ENCODE assay signal across 10 cellular contexts in the genomic region with DNA sequence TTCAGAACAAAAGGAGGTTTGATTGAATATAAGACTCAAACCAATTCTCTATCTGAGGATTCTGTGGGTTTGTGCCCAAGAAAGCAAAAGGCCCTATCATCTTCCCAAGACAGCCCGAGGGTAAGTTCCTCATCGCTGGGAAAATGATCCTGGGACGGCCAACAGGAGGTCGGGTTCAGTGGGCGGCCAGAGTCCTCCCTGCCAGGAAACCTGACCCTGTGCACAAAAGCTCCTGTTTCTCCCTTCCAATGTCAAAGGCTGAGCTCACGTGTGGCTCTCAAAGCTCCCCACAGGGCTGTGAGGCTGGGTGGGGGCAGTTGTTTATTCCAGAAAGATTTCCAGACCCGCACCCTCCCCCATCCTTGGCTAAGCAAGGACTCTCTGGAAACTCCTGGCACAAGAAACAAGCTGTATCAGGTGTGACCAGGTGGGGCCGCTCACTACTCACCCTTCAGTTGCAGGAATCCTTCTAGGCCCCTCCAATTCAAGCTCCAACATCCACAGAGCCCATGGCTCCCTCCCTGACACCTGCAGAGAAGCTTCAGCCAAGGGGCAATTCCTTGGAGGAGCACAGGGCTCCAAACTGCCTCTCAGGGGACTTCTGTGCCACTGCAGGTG.
DNase-seq lines count a peak whose midpoint lies in the region; ATAC-seq and TF ChIP-seq lines count a peak whose summit lies in the region.
"Had no signal": no experiment of that assay in that cellular context is flagged by ENCODE, and none has a peak within 500 bp of the region (broad histone marks: within the 10 kb centered on the region; RNA-seq: fewer than 3 reads in every experiment).

No MANE protein-coding gene starts in this region.

- peaks cover 0 to 8% of the 10 kb centered on the region in 2 experiments; a peak in 2 of 4 replicates for H3K4me1 ChIP-seq in HCT116 (ENCODE audit: control insufficient read depth in 1 of 2, insufficient read depth in 2 of 2, low read length in 2 of 2)
- no peaks in the 10 kb centered on the region for H3K4me1 ChIP-seq in OCI-LY1 (ENCODE audit: insufficient read depth, low read length, severe bottlenecking)
- peaks cover 4% of the 10 kb centered on the region for H3K4me1 ChIP-seq in iPS DF 6.9 (ENCODE audit: control insufficient read depth, insufficient read depth, low read length)

- TF ChIP-seq CTCF in HCT116 (IDR thresholded peaks at IDR 0.05 in 2 of 3, conservative IDR thresholded peaks at IDR 0.05 in 1 of 3; ENCODE audit: borderline replicate concordance in 1 of 3, insufficient read depth in 1 of 3, low read depth in 2 of 3, low read length in 2 of 3) (peak; percentile 65 to 84 (median 65)), OCI-LY1 (IDR thresholded peaks at IDR 0.05; ENCODE audit: low read length) (peak; percentile 25)

- H3K36me3 Mint-ChIP-seq in activated naive CD4-positive, alpha-beta T cell treated with anti-CD3 and anti-CD28 coated beads, Interleukin-2, amount 50 U/mL, for 72 hours: no peaks in the 10 kb centered on the region
- H3K36me3 Mint-ChIP-seq: naive B cell had no signal

- no peaks in the 10 kb centered on the region for H3K9me2 ChIP-seq in HCT116 (ENCODE audit: insufficient read depth)
- H3K9me2 ChIP-seq in OCI-LY1 (ENCODE audit: low read depth, low read length): no peaks in the 10 kb centered on the region

- TF ChIP-seq RAD21 in HCT116 (IDR thresholded peaks at IDR 0.05; ENCODE audit: low read depth): peak; percentile 91

- H3K9me3 Mint-ChIP-seq in activated naive CD4-positive, alpha-beta T cell treated with anti-CD3 and anti-CD28 coated beads, Interleukin-2, amount 50 U/mL, for 72 hours: peaks cover 5 to 6% of the 10 kb centered on the region in 2 donors
- H3K9me3 Mint-ChIP-seq: dendritic cell treated with granulocyte-macrophage colony-stimulating factor and Interleukin-4, amounts not matched to agents 40 ng/mL and 50 ng/mL, for 4 days had no signal

- no peak overlapping the region for H3K27ac Mint-ChIP-seq in activated naive CD4-positive, alpha-beta T cell treated with anti-CD3 and anti-CD28 coated beads, Interleukin-2, amount 50 U/mL, for 72 hours
- H3K27ac Mint-ChIP-seq: dendritic cell treated with granulocyte-macrophage colony-stimulating factor and Interleukin-4, amounts not matched to agents 40 ng/mL and 50 ng/mL, for 4 days; naive B cell had no signal

- no peaks in the 10 kb centered on the region for H3K27me3 ChIP-seq in HCT116 (ENCODE audit: insufficient read depth, low read length)
- no peaks in the 10 kb centered on the region; the same call in 1 of the 2 replicates for H3K27me3 ChIP-seq in OCI-LY1 (ENCODE audit: insufficient read depth, low read length)
- H3K27me3 ChIP-seq in iPS DF 6.9 (ENCODE audit: control insufficient read depth, insufficient read depth, low read length): no peaks in the 10 kb centered on the region

- ATAC-seq in HCT116: peak; percentile 94
- ATAC-seq in activated naive CD4-positive, alpha-beta T cell treated with anti-CD3 and anti-CD28 coated beads, Interleukin-2, amount 50 U/mL, for 72 hours: no peak
- no peak for ATAC-seq in GM18511 (IDR thresholded peaks at IDR 0.05; ENCODE audit: unreplicated experiment)
- no peak for ATAC-seq in HG03045 (IDR thresholded peaks at IDR 0.05; ENCODE audit: unreplicated experiment)

- H2AFZ ChIP-seq in HCT116 (ENCODE audit: low read depth, low read length, poor library complexity, severe bottlenecking): no peak overlapping the region
- no peak overlapping the region for H2AFZ ChIP-seq in OCI-LY1 (ENCODE audit: low read length)

- POLR2A ChIA-PET in HCT116 (lab: Charles Lee): no interaction called here

- H4K20me1 ChIP-seq in HCT116 (ENCODE audit: insufficient read depth): no peaks in the 10 kb centered on the region
- no peaks in the 10 kb centered on the region for H4K20me1 ChIP-seq in OCI-LY1 (ENCODE audit: insufficient read depth, low read length)

- H3K4me3 ChIP-seq in HCT116 (replicated peaks in 1 of 2; ENCODE audit: low read depth in 1 of 2, low read length in 2 of 2) (no peak overlapping the region), OCI-LY1 (ENCODE audit: low read depth, low read length, poor library complexity, severe bottlenecking) (no peak overlapping the region), iPS DF 6.9 (ENCODE audit: low read length) (no peak overlapping the region)

- H3K36me3 ChIP-seq in HCT116 (ENCODE audit: control insufficient read depth in 1 of 2, insufficient read depth in 2 of 2, low read length in 2 of 2) (no peaks in the 10 kb centered on the region), OCI-LY1 (ENCODE audit: insufficient read depth, low read length) (no peaks in the 10 kb centered on the region), iPS DF 6.9 (ENCODE audit: control insufficient read depth, insufficient read depth, low read length) (0 out of 2 replicates have a peak, but pooled peaks cover 2% of the 10 kb centered on the region)

- no TSS peak for BruUV-seq in HCT116 (replicated peaks; lab: Mats Ljungman, UMichigan)

- DNase-seq in A172 (ENCODE audit: low spot score) (peak; percentile 12), HCT116 (ENCODE audit: low read depth, low spot score) (peak; percentile 24), iPS DF 6.9 (ENCODE audit: low read depth, low spot score) (peak; percentile 70), GF-D8 (lab: John Stamatoyannopoulos, UW) (no peak)
- no peak for DNase-seq in activated naive CD4-positive, alpha-beta T cell treated with anti-CD3 and anti-CD28 coated beads, Interleukin-2, amount 50 U/mL, for 72 hours (ENCODE audit: low spot score in 2 of 2)
- DNase-seq: naive B cell had no signal

- no peak overlapping the region for H3K27ac ChIP-seq in HCT116 (ENCODE audit: low read depth, low read length)
- H3K27ac ChIP-seq in OCI-LY1 (ENCODE audit: low read depth, low read length, poor library complexity, severe bottlenecking): no peak overlapping the region
- H3K27ac ChIP-seq in iPS DF 6.9 (ENCODE audit: low read length): no peak overlapping the region

- WGBS in iPS DF 6.9 (ENCODE audit: insufficient coverage, insufficient read length): no CpG with 5 or more reads among the region's 8 CpGs

- H3K9ac ChIP-seq in HCT116 (ENCODE audit: low read length): no peak overlapping the region
- H3K9ac ChIP-seq in OCI-LY1 (ENCODE audit: low read length): no peak overlapping the region

- no peak for TF ChIP-seq POLR2A in HCT116 (IDR thresholded peaks at IDR 0.05; ENCODE audit: borderline replicate concordance, extremely low read depth, insufficient read depth, insufficient read length)

- no peaks in the 10 kb centered on the region for H3K9me3 ChIP-seq in HCT116 (ENCODE audit: control insufficient read depth in 1 of 2, insufficient read depth in 1 of 2, low read depth in 1 of 2, low read length in 2 of 2)
- no peaks in the 10 kb centered on the region for H3K9me3 ChIP-seq in OCI-LY1 (ENCODE audit: low read length)
- H3K9me3 ChIP-seq in iPS DF 6.9 (ENCODE audit: control insufficient read depth, insufficient read depth, low read length): no peaks in the 10 kb centered on the region

- intact Hi-C loops in HCT116 (cut with micrococcal nuclease): loop anchor here (1.0 to 2.0 kb wide), 4 partner anchors 132 to 300 kb away; partner anchors contain the start of gene SHANK2

- CTCF ChIA-PET in HCT116 (lab: Charles Lee): interaction anchor here (0.7 to 1.9 kb wide), 6 partner anchors 132 to 459 kb away, joined by 3 to 26 read pairs (median 6); partner anchors contain the start of gene SHANK2

- H3K4me2 ChIP-seq in HCT116 (ENCODE audit: low read length) (no peak overlapping the region), OCI-LY1 (ENCODE audit: low read length) (no peak overlapping the region)

- RAD21 ChIA-PET in HCT116 (lab: Charles Lee; ENCODE audit: low non-redundant PET in 1 of 2, low total read pairs in 2 of 2, uncharacterized antibody in 2 of 2, unreplicated experiment in 2 of 2): interaction anchor here in 1 of 2 experiments (0.9 to 1.5 kb wide), 3 partner anchors 251 to 443 kb away, joined by 3 to 4 read pairs (median 3); no protein-coding TSS in a partner anchor

- no peaks in the 10 kb centered on the region for H3F3A ChIP-seq in OCI-LY1 (ENCODE audit: insufficient read depth, low read length)

- H3K79me2 ChIP-seq in HCT116 (ENCODE audit: insufficient read depth, low read length) (no peaks in the 10 kb centered on the region), OCI-LY1 (ENCODE audit: insufficient read depth, low read length) (no peaks in the 10 kb centered on the region)

TF ChIP-seq in HCT116, 20 proteins besides CTCF, POLR2A, EP300 and RAD21:
- TF ChIP-seq FOSL1 (IDR thresholded peaks at IDR 0.05; ENCODE audit: low read depth): no peak
- TF ChIP-seq YY1 (IDR thresholded peaks at IDR 0.05; ENCODE audit: extremely low read depth, insufficient replicate concordance, low read depth, low read length): no peak
- TF ChIP-seq ELF1 (IDR thresholded peaks at IDR 0.05; ENCODE audit: borderline replicate concordance, low read depth): no peak
- TF ChIP-seq SRF (IDR thresholded peaks at IDR 0.05; ENCODE audit: low read depth): no peak
- no peak for TF ChIP-seq EZH2phosphoT487 (IDR thresholded peaks at IDR 0.05; ENCODE audit: borderline replicate concordance)
- TF ChIP-seq SIN3A (IDR thresholded peaks at IDR 0.05; ENCODE audit: low read depth): no peak
- no peak for TF ChIP-seq ATF3 (IDR thresholded peaks at IDR 0.05)
- TF ChIP-seq SP1 (IDR thresholded peaks at IDR 0.05; ENCODE audit: low read depth): no peak
- TF ChIP-seq, protein P1, sequence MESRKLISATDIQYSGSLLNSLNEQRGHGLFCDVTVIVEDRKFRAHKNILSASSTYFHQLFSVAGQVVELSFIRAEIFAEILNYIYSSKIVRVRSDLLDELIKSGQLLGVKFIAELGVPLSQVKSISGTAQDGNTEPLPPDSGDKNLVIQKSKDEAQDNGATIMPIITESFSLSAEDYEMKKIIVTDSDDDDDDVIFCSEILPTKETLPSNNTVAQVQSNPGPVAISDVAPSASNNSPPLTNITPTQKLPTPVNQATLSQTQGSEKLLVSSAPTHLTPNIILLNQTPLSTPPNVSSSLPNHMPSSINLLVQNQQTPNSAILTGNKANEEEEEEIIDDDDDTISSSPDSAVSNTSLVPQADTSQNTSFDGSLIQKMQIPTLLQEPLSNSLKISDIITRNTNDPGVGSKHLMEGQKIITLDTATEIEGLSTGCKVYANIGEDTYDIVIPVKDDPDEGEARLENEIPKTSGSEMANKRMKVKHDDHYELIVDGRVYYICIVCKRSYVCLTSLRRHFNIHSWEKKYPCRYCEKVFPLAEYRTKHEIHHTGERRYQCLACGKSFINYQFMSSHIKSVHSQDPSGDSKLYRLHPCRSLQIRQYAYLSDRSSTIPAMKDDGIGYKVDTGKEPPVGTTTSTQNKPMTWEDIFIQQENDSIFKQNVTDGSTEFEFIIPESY (IDR thresholded peaks at IDR 0.05; ENCODE audit: extremely low read depth, insufficient replicate concordance, low read length): no peak
- no peak for TF ChIP-seq EGR1 (IDR thresholded peaks at IDR 0.05; ENCODE audit: low read depth)
- TF ChIP-seq TCF7L2 (IDR thresholded peaks at IDR 0.05; ENCODE audit: borderline replicate concordance, extremely low read depth, insufficient read depth, insufficient read length): no peak
- no peak for TF ChIP-seq CEBPB (IDR thresholded peaks at IDR 0.05; ENCODE audit: low read depth)
TF ChIP-seq in HCT116: peak in this region for 0.

Comparison
In these comparisons a context has a peak if more than half of its experiments do, and no peak if none do; other contexts are left out.
1. DNase-seq: peak in A172 (single experiment), HCT116 (single experiment) and iPS DF 6.9 (single experiment); none in GF-D8 (single experiment) and activated naive CD4-positive, alpha-beta T cell treated with anti-CD3 and anti-CD28 coated beads, Interleukin-2, amount 50 U/mL, for 72 hours (0 of 2).